8 cellular contexts compared by ENCODE assay signal in the genomic region with DNA sequence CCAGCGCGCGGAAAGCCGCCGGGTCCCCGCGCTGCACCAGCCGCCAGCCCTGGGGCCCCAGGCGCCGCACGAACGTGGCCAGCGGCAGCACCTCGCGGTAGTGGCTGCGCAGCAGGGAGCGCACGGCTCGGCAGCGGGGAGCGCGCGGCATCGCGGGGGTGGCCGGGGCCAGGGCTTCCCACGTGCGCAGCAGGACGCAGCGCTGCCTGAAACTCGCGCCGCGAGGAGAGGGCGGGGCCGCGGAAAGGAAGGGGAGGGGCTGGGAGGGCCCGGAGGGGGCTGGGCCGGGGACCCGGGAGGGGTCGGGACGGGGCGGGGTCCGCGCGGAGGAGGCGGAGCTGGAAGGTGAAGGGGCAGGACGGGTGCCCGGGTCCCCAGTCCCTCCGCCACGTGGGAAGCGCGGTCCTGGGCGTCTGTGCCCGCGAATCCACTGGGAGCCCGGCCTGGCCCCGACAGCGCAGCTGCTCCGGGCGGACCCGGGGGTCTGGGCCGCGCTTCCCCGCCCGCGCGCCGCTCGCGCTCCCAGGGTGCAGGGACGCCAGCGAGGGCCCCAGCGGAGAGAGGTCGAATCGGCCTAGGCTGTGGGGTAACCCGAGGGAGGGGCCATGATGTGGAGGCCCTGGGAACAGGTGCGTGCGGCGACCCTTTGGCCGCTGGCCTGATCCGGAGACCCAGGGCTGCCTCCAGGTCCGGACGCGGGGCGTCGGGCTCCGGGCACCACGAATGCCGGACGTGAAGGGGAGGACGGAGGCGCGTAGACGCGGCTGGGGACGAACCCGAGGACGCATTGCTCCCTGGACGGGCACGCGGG. TPM values are rescaled to one million over a fixed set of nuclear protein-coding genes. Genes with fewer than 3 reads are reported as not detected.
DNase-seq lines count a peak whose midpoint lies in the region; ATAC-seq and TF ChIP-seq lines count a peak whose summit lies in the region.

A gene (minus strand): TSS at position 230 of the 811 bp plus-strand sequence. CDS start 79 bp downstream, at position 151.

- peak within 1 kb of the TSS in 3 of 4 donors; percentile 17 to 26 (median 25) for H3K4me3 ChIP-seq in upper lobe of left lung

- H3K36me3 Mint-ChIP-seq in nephron (ENCODE audit: low read depth), result no peaks in the 10 kb centered on the region

- H3K9me3 Mint-ChIP-seq in nephron, result no peaks in the 10 kb centered on the region

- peak within 1 kb of the TSS in 2 of 3 experiments; percentile 26 to 53 for H3K4me3 Mint-ChIP-seq in nephron

- no peak within 1 kb of the TSS for H3K27ac ChIP-seq in upper lobe of left lung

- peaks cover 55% of the 10 kb centered on the region for H3K27me3 Mint-ChIP-seq in nephron (ENCODE audit: low read depth)

- 6 to 15% methylated on average over 19 to 78 of the region's 102 CpGs for WGBS in upper lobe of left lung, 2 donors

- H3K36me3 ChIP-seq in upper lobe of left lung, result no peaks in the 10 kb centered on the region

- DNase-seq in SK-N-DZ (ENCODE audit: low spot score), result peak; percentile 39
- peak; percentile 46 for DNase-seq in activated gamma-delta T cell treated with Interleukin-2 at 50 U/mL for 16 hours
- peak in 1 of 2 donors; percentile 90 for DNase-seq in upper lobe of left lung
- DNase-seq in foreskin melanocyte, result no peak
- no peak for DNase-seq in NCI-H187 (lab: John Stamatoyannopoulos, UW)
- no peak for DNase-seq in GOT3 (lab: John Stamatoyannopoulos, UW)

- H3K4me1 ChIP-seq in upper lobe of left lung, result peaks cover 10 to 16% (median 11%) of the 10 kb centered on the region in 4 donors

- no peak within 1 kb of the TSS for H3K27ac Mint-ChIP-seq in nephron

- H3K27me3 ChIP-seq in upper lobe of left lung, result peaks cover 0 to 29% (median 9%) of the 10 kb centered on the region in 4 donors

- no peak for TF ChIP-seq POLR2A in upper lobe of left lung (IDR thresholded peaks at IDR 0.05)

- no peak for TF ChIP-seq CTCF in nephron (IDR thresholded peaks at IDR 0.05; ENCODE audit: unreplicated experiment in 3 of 3)
- TF ChIP-seq CTCF in upper lobe of left lung (IDR thresholded peaks at IDR 0.05), result no peak

- H3K9me3 ChIP-seq in upper lobe of left lung, result no peaks in the 10 kb centered on the region

- ATAC-seq in GM19372 (IDR thresholded peaks at IDR 0.05; ENCODE audit: low read depth, unreplicated experiment) (peak; percentile 54), upper lobe of left lung (ENCODE audit: low FRiP score in 2 of 2) (peak in 1 of 2 donors; percentile 20)

- no peak for TF ChIP-seq EP300 in upper lobe of left lung (IDR thresholded peaks at IDR 0.05)

- no peaks in the 10 kb centered on the region for H3K4me1 Mint-ChIP-seq in nephron

RNA-seq across cellular contexts. Expression of the gene that starts here (rescaled TPM):
- 8.3 and 11.5 TPM in 2 replicates for polyA plus RNA-seq in SK-N-DZ (2014; cell fraction: cytosol; rRNA removed)
- 6.7 and 8.1 TPM in 2 replicates for polyA plus RNA-seq in SK-N-DZ (2014; cell fraction: nucleus; rRNA removed)
- under 1 TPM in 2 of 6 donors, not detected in 4; 0.06 to 0.07 TPM for total RNA-seq in upper lobe of left lung

Comparison
In these comparisons a context has a peak if more than half of its experiments do, and no peak if none do; other contexts are left out.
1. DNase-seq: peak in SK-N-DZ (single experiment) and activated gamma-delta T cell treated with Interleukin-2 at 50 U/mL for 16 hours (single experiment); none in foreskin melanocyte (single experiment), NCI-H187 (0 of 2) and GOT3 (single experiment).